ENCODE assay signal across 8 cellular contexts in the genomic region with DNA sequence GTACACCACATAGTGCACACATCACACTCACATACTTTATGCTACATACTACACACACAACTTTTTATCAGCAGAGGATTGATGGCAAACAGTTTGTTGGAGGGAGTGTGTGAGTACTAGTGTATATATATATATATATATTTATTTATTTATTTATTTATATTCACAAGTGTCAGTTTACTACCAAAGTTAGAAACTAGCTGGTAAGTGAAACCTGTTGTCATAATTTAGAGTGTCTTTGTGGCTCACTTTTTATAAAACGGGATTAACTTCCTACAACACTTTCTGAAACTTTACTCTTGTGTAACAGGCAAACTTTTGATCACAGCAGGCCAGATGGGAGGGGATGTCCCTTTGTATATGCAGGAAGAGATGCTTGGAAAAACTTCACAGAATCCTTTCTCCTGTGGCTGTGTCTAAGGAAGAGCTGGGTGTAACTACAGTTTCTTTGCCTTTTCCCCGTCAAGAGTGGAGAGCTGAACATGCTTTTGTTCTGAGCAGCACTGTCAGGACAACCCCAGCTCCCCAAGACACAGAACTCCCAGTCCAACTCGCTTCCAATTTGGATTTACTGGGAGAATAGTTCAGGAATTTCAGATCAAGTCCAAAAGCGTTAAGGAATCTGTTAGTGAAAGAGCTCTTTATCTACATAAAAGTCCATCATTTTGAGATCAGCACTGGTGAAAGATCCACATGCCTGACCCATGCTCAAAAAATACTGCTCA. TPM values are rescaled to one million over a fixed set of nuclear protein-coding genes. Genes with fewer than 3 reads are reported as not detected.
DNase-seq lines count a peak whose midpoint lies in the region; ATAC-seq, FAIRE-seq and TF ChIP-seq lines count a peak whose summit lies in the region.

No MANE protein-coding gene starts in this region.

- no TSS peak for BruUV-seq in HepG2 (replicated peaks; lab: Mats Ljungman, UMichigan)

- H3K27ac Mint-ChIP-seq in activated naive CD8-positive, alpha-beta T cell treated with anti-CD3 and anti-CD28 coated beads, Interleukin-2, amount 10 ng/mL, durations not matched to agents 7 days and 5 days: peak overlapping the region; percentile 89

- peaks cover 5% of the 10 kb centered on the region for H3K27me3 Mint-ChIP-seq in activated naive CD8-positive, alpha-beta T cell treated with anti-CD3 and anti-CD28 coated beads, Interleukin-2, amount 10 ng/mL, durations not matched to agents 7 days and 5 days

- peaks cover 3% of the 10 kb centered on the region for H3K9me3 Mint-ChIP-seq in activated naive CD8-positive, alpha-beta T cell treated with anti-CD3 and anti-CD28 coated beads, Interleukin-2, amount 10 ng/mL, durations not matched to agents 7 days and 5 days

- peaks cover 37% of the 10 kb centered on the region for H3K4me1 Mint-ChIP-seq in activated naive CD8-positive, alpha-beta T cell treated with anti-CD3 and anti-CD28 coated beads, Interleukin-2, amount 10 ng/mL, durations not matched to agents 7 days and 5 days

- TF ChIP-seq POLR2A in HepG2 (IDR thresholded peaks at IDR 0.05; ENCODE audit: insufficient read depth in 1 of 2, low read depth in 2 of 2, low read length in 2 of 2) (no peak), right lobe of liver (IDR thresholded peaks at IDR 0.05) (no peak), thyroid gland (IDR thresholded peaks at IDR 0.05) (peak in 1 of 2 donors; percentile 10), GM12892 (IDR thresholded peaks at IDR 0.05; ENCODE audit: low read depth, low read length) (no peak)

- H3K9ac ChIP-seq in HepG2 (ENCODE audit: insufficient read depth, low read depth, low read length): 0 out of 2 replicates have a peak overlapping the region, but pooled peaks have one; percentile 4

- TF ChIP-seq RAD21 in HepG2 (CRISPR knock-in tag; IDR thresholded peaks at IDR 0.05): no peak

- peak overlapping the region; percentile 92 for H3K4me3 Mint-ChIP-seq in activated naive CD8-positive, alpha-beta T cell treated with anti-CD3 and anti-CD28 coated beads, Interleukin-2, amount 10 ng/mL, durations not matched to agents 7 days and 5 days

- peaks cover 1% of the 10 kb centered on the region for H3K36me3 Mint-ChIP-seq in activated naive CD8-positive, alpha-beta T cell treated with anti-CD3 and anti-CD28 coated beads, Interleukin-2, amount 10 ng/mL, durations not matched to agents 7 days and 5 days

- in situ Hi-C loops in HepG2 (cut with HindIII; ENCODE audit: extremely low pct_ligation_motif_present, low pct_unique_long_range_greater_than_20kb): no loop called here

- H2AFZ ChIP-seq in HepG2 (ENCODE audit: low read length): no peak overlapping the region

- TF ChIP-seq EP300 in HepG2 (IDR thresholded peaks at IDR 0.05; ENCODE audit: low read depth in 2 of 2, low read length in 2 of 2): no peak
- no peak for TF ChIP-seq EP300 in HepG2 (CRISPR knock-in tag; IDR thresholded peaks at IDR 0.05; ENCODE audit: borderline replicate concordance)

- no peak for TF ChIP-seq CTCF in HepG2 (CRISPR knock-in tag; IDR thresholded peaks at IDR 0.05)
- TF ChIP-seq CTCF in right lobe of liver (IDR thresholded peaks at IDR 0.05): no peak
- no peak for TF ChIP-seq CTCF in kidney epithelial cell (IDR thresholded peaks at IDR 0.05; ENCODE audit: insufficient read depth, low read length, poor library complexity, severe bottlenecking)
- TF ChIP-seq CTCF in thyroid gland (IDR thresholded peaks at IDR 0.05): no peak
- no peak for TF ChIP-seq CTCF in left lung (IDR thresholded peaks at IDR 0.05)

- no peak overlapping the region for H3K27ac ChIP-seq in HepG2 (ENCODE audit: extremely low read length, insufficient read depth, low read length)
- no peak overlapping the region for H3K27ac ChIP-seq in right lobe of liver
- peak overlapping the region; percentile 91 to 97 (median 95) for H3K27ac ChIP-seq in thyroid gland
- H3K27ac ChIP-seq in left lung: no peak overlapping the region

- no peaks in the 10 kb centered on the region for H3K79me2 ChIP-seq in HepG2 (ENCODE audit: insufficient read depth, low read length)

- 39% methylated on average over 4 of the region's 4 CpGs for WGBS in HepG2 (ENCODE audit: low lambda C conversion rate)
- 36% methylated on average over 4 of the region's 4 CpGs for WGBS in right lobe of liver (ENCODE audit: insufficient coverage, low coverage, low lambda C conversion rate, missing lambda C conversion rate)
- 18 to 19% methylated on average over 4 of the region's 4 CpGs for WGBS in thyroid gland, 2 donors

- peak overlapping the region; percentile 93; the same call in 1 of the 2 replicates for H3K4me2 ChIP-seq in HepG2 (ENCODE audit: low read depth, low read length)

- H3K4me1 ChIP-seq in HepG2 (ENCODE audit: insufficient read depth, low read length) (peaks cover 6% of the 10 kb centered on the region; the same call in 1 of the 2 replicates), right lobe of liver (peaks cover 0 to 7% (median 0%) of the 10 kb centered on the region in 4 donors), thyroid gland (peaks cover 19 to 25% of the 10 kb centered on the region in 2 donors), left lung (peaks cover 14 to 42% of the 10 kb centered on the region in 2 donors)

- H3K9me3 ChIP-seq in HepG2 (ENCODE audit: low read length) (no peaks in the 10 kb centered on the region), right lobe of liver (no peaks in the 10 kb centered on the region), thyroid gland (no peaks in the 10 kb centered on the region), left lung (peaks cover 0 to 4% of the 10 kb centered on the region in 2 donors)

- CTCF ChIA-PET in HepG2 (lab: Yijun Ruan, JAX; ENCODE audit: low intra/inter-chr PET ratio, low total read pairs): no interaction called here

- H3K27me3 ChIP-seq in HepG2 (ENCODE audit: control insufficient read depth in 1 of 2, insufficient read depth in 2 of 2, low read length in 2 of 2): peaks cover 0 to 23% of the 10 kb centered on the region in 2 experiments; a peak in 2 of 5 replicates
- no peaks in the 10 kb centered on the region for H3K27me3 ChIP-seq in right lobe of liver
- no peaks in the 10 kb centered on the region for H3K27me3 ChIP-seq in kidney epithelial cell (ENCODE audit: control insufficient read depth, insufficient read depth, low read length)
- H3K27me3 ChIP-seq in thyroid gland: no peaks in the 10 kb centered on the region
- H3K27me3 ChIP-seq in left lung: peaks cover 8 to 38% of the 10 kb centered on the region in 2 donors

- no peaks in the 10 kb centered on the region for H4K20me1 ChIP-seq in HepG2 (ENCODE audit: insufficient read depth, low read length)

- DNase-seq in HepG2 (ENCODE audit: low spot score) (no peak), right lobe of liver (no peak), kidney epithelial cell (ENCODE audit: low read depth) (no peak), thyroid gland (peak in 1 of 2 donors; percentile 8), GM12892 (ENCODE audit: insufficient read length) (no peak), left lung (no peak)
- DNase-seq in activated naive CD8-positive, alpha-beta T cell treated with anti-CD3 and anti-CD28 coated beads, Interleukin-2, amount 10 ng/mL, durations not matched to agents 7 days and 5 days: no peak
- DNase-seq in stimulated activated CD4-positive, alpha-beta T cell treated with anti-CD3 and anti-CD28 coated beads, Interleukin-2, amount 100 ng/mL, for 24 hours: no peak

- H3K4me3 ChIP-seq in HepG2 (replicated peaks in 1 of 3; ENCODE audit: insufficient read depth in 1 of 3, low read depth in 2 of 3, low read length in 3 of 3) (peak overlapping the region in 1 of 3 experiments; percentile 85; a peak in 2 of 6 replicates), right lobe of liver (no peak overlapping the region), kidney epithelial cell (ENCODE audit: low read depth, low read length) (peak overlapping the region; percentile 68), thyroid gland (replicated peaks in 1 of 3) (peak overlapping the region in 1 of 3 donors; percentile 79), left lung (no peak overlapping the region)

- ATAC-seq in HepG2 (no peak), right lobe of liver (no peak), left lung (no peak)
- no peak for ATAC-seq in activated naive CD8-positive, alpha-beta T cell treated with anti-CD3 and anti-CD28 coated beads, Interleukin-2, amount 10 ng/mL, durations not matched to agents 7 days and 5 days (ENCODE audit: low read depth)

- intact Hi-C loops in HepG2 (cut with micrococcal nuclease; ENCODE audit: unreplicated experiment) (no loop called here), right lobe of liver (cut with DNase I) (no loop called here), thyroid gland (cut with DNase I) (no loop called here), left lung (cut with DNase I) (no loop called here)

- FAIRE-seq in HepG2 (lab: Jason Lieb, UNC) (no peak), GM12892 (lab: Jason Lieb, UNC) (no peak)

- no peaks in the 10 kb centered on the region for H3K36me3 ChIP-seq in HepG2 (replicated peaks in 1 of 2; ENCODE audit: control insufficient read depth in 1 of 2, insufficient read depth in 2 of 2, low read length in 2 of 2)
- H3K36me3 ChIP-seq in right lobe of liver: no peaks in the 10 kb centered on the region
- H3K36me3 ChIP-seq in kidney epithelial cell (ENCODE audit: control insufficient read depth, insufficient read depth, low read length): no peaks in the 10 kb centered on the region
- no peaks in the 10 kb centered on the region for H3K36me3 ChIP-seq in thyroid gland
- no peaks in the 10 kb centered on the region for H3K36me3 ChIP-seq in left lung

- POLR2A ChIA-PET in HepG2 (lab: Yijun Ruan, JAX): no interaction called here
- POLR2A ChIA-PET in activated naive CD8-positive, alpha-beta T cell treated with anti-CD3 and anti-CD28 coated beads, Interleukin-2, amount 10 ng/mL, durations not matched to agents 7 days and 5 days (lab: Charles Lee): interaction anchor here (1.1 kb wide), 1 partner anchor 155 kb away, joined by 3 read pairs; a partner anchor contains a TSS

RNA-seq across cellular contexts. Expression of a gene that starts 1.8 kb away (rescaled TPM):
- total RNA-seq in HepG2 (2016; rRNA removed; fragmentation: Illumina TruSeq; extraction: Trizol) (0.18 TPM in 2 replicates), right lobe of liver (under 1 TPM in 3 of 6 experiments, not detected in 3; 0.40 to 0.68 (median 0.47) TPM), kidney epithelial cell (1.2 and 1.9 TPM in 2 replicates), thyroid gland (1 to 10 TPM; 5.6 to 9.5 (median 5.9) TPM), left lung (1 to 10 TPM in 1 of 2 donors, under 1 TPM in 1; 0.84 to 1.1 TPM)
- total RNA-seq in HepG2 (2016; cell fraction: cytosol; rRNA removed; fragmentation: Illumina TruSeq; extraction: Trizol; ENCODE audit: low read depth): not detected in 2 replicates
- 0.28 and 0.41 TPM in 2 replicates for total RNA-seq in HepG2 (2016; cell fraction: insoluble cytoplasmic fraction; rRNA removed; fragmentation: Illumina TruSeq; extraction: Trizol)
- 0.38 and 0.43 TPM in 2 replicates for total RNA-seq in HepG2 (2016; cell fraction: membrane; rRNA removed; fragmentation: Illumina TruSeq; extraction: Trizol)
- not detected in 2 replicates for total RNA-seq in HepG2 (2016; cell fraction: nucleus; rRNA removed; fragmentation: Illumina TruSeq; extraction: Trizol)
- 0.09 TPM in 1 of 2 replicates, not detected in the other for polyA plus RNA-seq in HepG2 (2011; rRNA removed)
- 0.10 TPM in 1 of 2 replicates, not detected in the other for polyA plus RNA-seq in HepG2 (2011; cell fraction: cytosol; rRNA removed)
- polyA plus RNA-seq in HepG2 (2011; cell fraction: nucleus; rRNA removed): not detected in 2 replicates
- 0.20 and 0.40 TPM in 2 replicates for polyA plus RNA-seq in HepG2 (2012)
- 0.15 and 0.22 TPM in 2 replicates for polyA plus RNA-seq in HepG2 (2016; cell fraction: cytosol; fragmentation: Illumina TruSeq; extraction: Trizol; ENCODE audit: low read depth)
- polyA plus RNA-seq in HepG2 (2016; cell fraction: insoluble cytoplasmic fraction; fragmentation: Illumina TruSeq; extraction: Trizol; ENCODE audit: low read depth): 0.16 and 0.52 TPM in 2 replicates
- 0.20 and 0.31 TPM in 2 replicates for polyA plus RNA-seq in HepG2 (2016; cell fraction: membrane; fragmentation: Illumina TruSeq; extraction: Trizol; ENCODE audit: low read depth)
- polyA plus RNA-seq in HepG2 (2016; cell fraction: nucleus; fragmentation: Illumina TruSeq; extraction: Trizol; ENCODE audit: insufficient read depth, low read depth): not detected in 2 replicates
- polyA minus RNA-seq in HepG2 (2011; rRNA and poly(A)+ RNA removed; ENCODE audit: low replicate concordance): not detected in 2 replicates
- polyA minus RNA-seq in HepG2 (2011; cell fraction: cytosol; rRNA and poly(A)+ RNA removed): not detected in 2 replicates
- polyA minus RNA-seq in HepG2 (2011; cell fraction: nucleus; rRNA and poly(A)+ RNA removed): not detected in 2 replicates
- total RNA-seq in activated naive CD8-positive, alpha-beta T cell treated with anti-CD3 and anti-CD28 coated beads, Interleukin-2, amount 10 ng/mL, durations not matched to agents 7 days and 5 days: 1 to 10 TPM in 1 of 2 experiments, under 1 TPM in 1; 0.77 to 1.2 TPM
- polyA plus RNA-seq in GM12892 (2012; ENCODE audit: missing spikeins): not detected

Comparison
In these comparisons a context has a peak if more than half of its experiments do, and no peak if none do; other contexts are left out.
1. H3K27ac ChIP-seq: peak in thyroid gland (3 of 3); none in HepG2 (single experiment), right lobe of liver (0 of 3) and left lung (0 of 2).